ENCODE assay signal across 7 cellular contexts in the genomic region with DNA sequence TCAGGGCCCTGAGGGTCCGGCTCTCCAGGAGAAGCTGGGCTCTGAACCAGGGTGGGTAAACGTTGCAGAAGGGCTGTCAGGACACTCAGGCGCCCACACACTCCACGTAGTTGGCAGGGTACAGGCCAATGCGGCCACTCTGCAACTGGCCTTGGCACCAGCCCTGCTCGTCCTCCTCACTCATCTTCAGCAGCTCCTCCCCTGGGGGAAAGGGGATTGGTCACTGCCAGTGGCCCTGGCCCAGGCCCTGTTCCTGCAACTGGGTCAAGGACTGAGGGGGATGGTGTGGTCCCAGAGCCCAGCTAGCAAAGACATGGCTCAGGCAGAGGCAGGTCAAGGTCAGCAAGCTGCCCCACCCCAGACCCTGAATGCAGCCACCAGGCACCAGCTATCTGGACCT. TPM values are rescaled to one million over a fixed set of nuclear protein-coding genes. Genes with fewer than 3 reads are reported as not detected.
DNase-seq lines count a peak whose midpoint lies in the region; ATAC-seq, FAIRE-seq and TF ChIP-seq lines count a peak whose summit lies in the region.

No MANE protein-coding gene starts in this region.

- no peak for TF ChIP-seq POLR2A in K562 (conservative IDR thresholded peaks at IDR 0.05)

- no peak for ATAC-seq in K562
- no peak for ATAC-seq in lower lobe of right lung
- no peak for ATAC-seq in thoracic aorta (ENCODE audit: insufficient number of reproducible peaks, low FRiP score, low read depth)
- ATAC-seq in HG03342 (IDR thresholded peaks at IDR 0.05; ENCODE audit: unreplicated experiment) = no peak

- H2AFZ ChIP-seq in Loucy (ENCODE audit: low read length) (peak overlapping the region; percentile 100), K562 (ENCODE audit: low read depth, low read length) (peak overlapping the region; percentile 97)

- no TSS peak for BruUV-seq in K562 (replicated peaks; lab: Mats Ljungman, UMichigan)

- no peak for TF ChIP-seq EP300 in K562 (IDR thresholded peaks at IDR 0.05; ENCODE audit: low read length)

- 73% methylated on average over 6 of the region's 6 CpGs for WGBS in K562 (ENCODE audit: insufficient coverage, low coverage, missing lambda C conversion rate)

- H4K20me1 ChIP-seq in Loucy (ENCODE audit: insufficient read depth, low read length, poor library complexity, severe bottlenecking) (peaks cover 33% of the 10 kb centered on the region), K562 (replicated peaks; ENCODE audit: control insufficient read depth, insufficient read depth, low read length) (peaks cover 6% of the 10 kb centered on the region; the same call in 1 of the 2 replicates)

- no peaks in the 10 kb centered on the region for H3K9me2 ChIP-seq in Loucy (replicated peaks; ENCODE audit: low read depth, low read length)

- H3K4me1 ChIP-seq in Loucy (ENCODE audit: insufficient read depth, low read length, poor library complexity, severe bottlenecking) (peaks cover 35% of the 10 kb centered on the region), K562 (replicated peaks in 1 of 2; ENCODE audit: control insufficient read depth in 2 of 2, insufficient read depth in 2 of 2, low read length in 2 of 2) (peaks cover 16 to 35% of the 10 kb centered on the region in 2 experiments), lower lobe of right lung (peaks cover 36% of the 10 kb centered on the region), thoracic aorta (ENCODE audit: control insufficient read depth in 1 of 2, low read depth in 2 of 2) (peaks cover 16 to 32% of the 10 kb centered on the region in 2 donors)

- peaks cover 38% of the 10 kb centered on the region for H3K79me2 ChIP-seq in Loucy (ENCODE audit: insufficient read depth, low read length)
- H3K79me2 ChIP-seq in K562 (ENCODE audit: control insufficient read depth, insufficient read depth, low read length) = peaks cover 37% of the 10 kb centered on the region

- DNase-seq in K562 (ENCODE audit: extremely low read depth in 1 of 4, low spot score in 3 of 4) = no peak
- DNase-seq in lower lobe of right lung = no peak
- no peak for DNase-seq in thoracic aorta (ENCODE audit: low spot score)
- no peak for DNase-seq in activated CD8-positive, alpha-beta memory T cell treated with anti-CD3 and anti-CD28 coated beads, Interleukin-2, amount 50 U/mL, for 4 hours
- no peak for DNase-seq in stimulated activated CD4-positive, alpha-beta T cell treated with anti-CD3 and anti-CD28 coated beads, Interleukin-4, amount 100 ng/mL, for 4 hours

- H3K36me3 ChIP-seq in Loucy (ENCODE audit: insufficient read depth, low read length) (peaks cover 8% of the 10 kb centered on the region; the same call in 1 of the 2 replicates), K562 (ENCODE audit: control insufficient read depth, insufficient read depth, low read length) (peaks cover 37% of the 10 kb centered on the region), lower lobe of right lung (peaks cover 29% of the 10 kb centered on the region), thoracic aorta (peaks cover 24% of the 10 kb centered on the region)

- no peak for FAIRE-seq in K562 (lab: Jason Lieb, UNC)

- no peak for TF ChIP-seq RAD21 in K562 (CRISPR knock-in tag; conservative IDR thresholded peaks at IDR 0.05 in 1 of 2, IDR thresholded peaks at IDR 0.05 in 1 of 2)

- peak overlapping the region; percentile 95 for H3K4me2 ChIP-seq in Loucy (ENCODE audit: low read depth, low read length, poor library complexity, severe bottlenecking)
- H3K4me2 ChIP-seq in K562 (ENCODE audit: insufficient read depth, low read length) = peak overlapping the region; percentile 90

- H3K9me1 ChIP-seq in K562 (ENCODE audit: control insufficient read depth, insufficient read depth, low read length) = peaks cover 3% of the 10 kb centered on the region

- H3K9ac ChIP-seq in Loucy (ENCODE audit: low read depth, low read length, poor library complexity, severe bottlenecking) = peak overlapping the region; percentile 96
- peak overlapping the region; percentile 87 to 96 for H3K9ac ChIP-seq in K562 (ENCODE audit: insufficient read depth in 1 of 2, low read depth in 2 of 2, low read length in 2 of 2)

- H3K9me3 ChIP-seq in Loucy (ENCODE audit: insufficient read depth, low read depth, low read length) = no peaks in the 10 kb centered on the region
- H3K9me3 ChIP-seq in K562 (replicated peaks; ENCODE audit: control insufficient read depth, insufficient read depth, low read depth, low read length) = no peaks in the 10 kb centered on the region
- H3K9me3 ChIP-seq in lower lobe of right lung = no peaks in the 10 kb centered on the region
- H3K9me3 ChIP-seq in thoracic aorta = no peaks in the 10 kb centered on the region

- TF ChIP-seq CTCF in Loucy (conservative IDR thresholded peaks at IDR 0.05; ENCODE audit: low read length) = no peak
- TF ChIP-seq CTCF in K562 (IDR thresholded peaks at IDR 0.05 in 2 of 3, conservative IDR thresholded peaks at IDR 0.05 in 1 of 3; ENCODE audit: insufficient read depth in 2 of 3, low read depth in 1 of 3, low read length in 3 of 3) = no peak
- TF ChIP-seq CTCF in lower lobe of right lung (IDR thresholded peaks at IDR 0.05) = no peak
- no peak for TF ChIP-seq CTCF in thoracic aorta (IDR thresholded peaks at IDR 0.05)

- H3K4me3 ChIP-seq in Loucy (ENCODE audit: low read length, poor library complexity, severe bottlenecking) (peak overlapping the region; percentile 97), K562 (no peak overlapping the region; the same call in 1 of the 2 replicates), lower lobe of right lung (peak overlapping the region; percentile 100), thoracic aorta (peak overlapping the region; percentile 99)

- CTCF ChIA-PET in K562 (lab: Yijun Ruan, JAX; ENCODE audit: low intra/inter-chr PET ratio) = interaction anchor here (0.7 to 1.9 kb wide), 2 partner anchors 24 to 177 kb away, joined by 3 to 10 read pairs; no protein-coding TSS in a partner anchor

- peak overlapping the region; percentile 88 for H3K27ac ChIP-seq in K562 (ENCODE audit: extremely low read depth, low read depth, low read length)
- peak overlapping the region; percentile 98 for H3K27ac ChIP-seq in lower lobe of right lung
- peak overlapping the region; percentile 93 to 99 for H3K27ac ChIP-seq in thoracic aorta

- H3K27me3 ChIP-seq in Loucy (ENCODE audit: insufficient read depth, low read length, poor library complexity, severe bottlenecking) (peaks cover 4% of the 10 kb centered on the region), K562 (ENCODE audit: control insufficient read depth in 2 of 2, insufficient read depth in 2 of 2, low read length in 2 of 2) (no peaks in the 10 kb centered on the region), lower lobe of right lung (ENCODE audit: low read depth) (no peaks in the 10 kb centered on the region), thoracic aorta (replicated peaks; ENCODE audit: insufficient read depth) (no peaks in the 10 kb centered on the region)

- no peaks in the 10 kb centered on the region for H3F3A ChIP-seq in Loucy (ENCODE audit: low read depth)

- POLR2A ChIA-PET in K562 (lab: Yijun Ruan, JAX) = interaction anchor here (0.6 to 1.5 kb wide), 6 partner anchors 10 to 248 kb away, joined by 3 to 11 read pairs (median 4); partner anchors contain the start of gene ACP2

- in situ Hi-C loops in K562 (cut with MboI) = loop anchor here (10.0 kb wide), 1 partner anchor 167 kb away; no protein-coding TSS in a partner anchor

- intact Hi-C loops in K562 (cut with micrococcal nuclease) (loop anchor here (1.0 to 2.0 kb wide), 5 partner anchors 71 to 276 kb away; partner anchors contain the start of genes ACP2 and SLC39A13), lower lobe of right lung (cut with DNase I) (no loop called here)

RNA-seq across cellular contexts. Expression of gene ARFGAP2, which starts 1.2 kb away (rescaled TPM):
- total RNA-seq in K562 (2011; cell fraction: chromatin; rRNA removed; ENCODE audit: low replicate concordance) = 359 and 833 TPM in 2 replicates
- total RNA-seq in K562 (2011; cell fraction: nucleolus; rRNA removed) = 445 and 463 TPM in 2 replicates
- 399 and 402 TPM in 2 replicates for total RNA-seq in K562 (2011; cell fraction: nucleoplasm; rRNA removed)
- total RNA-seq in K562 (2014; rRNA removed) (97.6 and 107 TPM in 2 replicates), K562 (2014; rRNA removed; fragmentation: Illumina TruSeq; extraction: Trizol) (65.0 and 78.6 TPM in 2 replicates), K562 (2015; rRNA removed; fragmentation: Illumina TruSeq; extraction: Trizol) (78.4 and 83.2 TPM in 2 replicates), K562 (2021) (93.4 and 102 TPM in 2 replicates), lower lobe of right lung (90.9 TPM), thoracic aorta (100 to 1,000 TPM; 122 to 164 TPM)
- polyA plus RNA-seq in K562 (2011; rRNA removed) (96.3 and 120 TPM in 2 replicates), K562 (2014; fragmentation: Illumina TruSeq; extraction: Trizol) (122 and 140 TPM in 2 replicates), K562 (2014; fragmentation: Nextera tagmentation; extraction: Ambion mirVana) (10 to 100 TPM; 29.1 to 42.1 TPM), K562 (2014; rRNA removed) (90.1 and 90.8 TPM in 2 replicates)
- 199 and 200 TPM in 2 replicates for polyA plus RNA-seq in K562 (2011; cell fraction: cytosol; rRNA removed)
- 212 and 227 TPM in 2 replicates for polyA plus RNA-seq in K562 (2011; cell fraction: nucleus; rRNA removed)
- polyA plus RNA-seq in K562 (2012) = 69.1 and 93.2 TPM in 2 replicates
- polyA minus RNA-seq in K562 (2011; rRNA and poly(A)+ RNA removed) = 112 and 121 TPM in 2 replicates
- polyA minus RNA-seq in K562 (2011; cell fraction: cytosol; rRNA and poly(A)+ RNA removed) = 55.3 and 58.2 TPM in 2 replicates
- polyA minus RNA-seq in K562 (2011; cell fraction: nucleus; rRNA and poly(A)+ RNA removed) = 104 and 166 TPM in 2 replicates

RNA-seq across cellular contexts. Expression of gene PACSIN3, which starts 8.4 kb away (rescaled TPM):
- total RNA-seq in K562 (2011; cell fraction: chromatin; rRNA removed; ENCODE audit: low replicate concordance) = 3.9 and 14.6 TPM in 2 replicates
- 11.6 and 12.7 TPM in 2 replicates for total RNA-seq in K562 (2011; cell fraction: nucleolus; rRNA removed)
- 6.0 and 7.3 TPM in 2 replicates for total RNA-seq in K562 (2011; cell fraction: nucleoplasm; rRNA removed)
- total RNA-seq in K562 (2014; rRNA removed) (15.5 and 18.8 TPM in 2 replicates), K562 (2014; rRNA removed; fragmentation: Illumina TruSeq; extraction: Trizol) (1.5 and 3.5 TPM in 2 replicates), K562 (2015; rRNA removed; fragmentation: Illumina TruSeq; extraction: Trizol) (8.8 and 9.6 TPM in 2 replicates), K562 (2021) (13.8 and 18.1 TPM in 2 replicates), lower lobe of right lung (28.6 TPM), thoracic aorta (10 to 100 TPM; 30.3 to 44.4 TPM)
- polyA plus RNA-seq in K562 (2011; rRNA removed) (6.8 and 7.1 TPM in 2 replicates), K562 (2014; fragmentation: Illumina TruSeq; extraction: Trizol) (7.1 and 9.8 TPM in 2 replicates), K562 (2014; fragmentation: Nextera tagmentation; extraction: Ambion mirVana) (under 1 TPM; 0.13 to 0.17 TPM), K562 (2014; rRNA removed) (14.5 and 15.0 TPM in 2 replicates)
- 6.5 and 12.3 TPM in 2 replicates for polyA plus RNA-seq in K562 (2011; cell fraction: cytosol; rRNA removed)
- 6.2 and 9.6 TPM in 2 replicates for polyA plus RNA-seq in K562 (2011; cell fraction: nucleus; rRNA removed)
- polyA plus RNA-seq in K562 (2012) = 7.3 and 10.4 TPM in 2 replicates
- 1.9 and 3.0 TPM in 2 replicates for polyA minus RNA-seq in K562 (2011; rRNA and poly(A)+ RNA removed)
- 8.0 and 17.4 TPM in 2 replicates for polyA minus RNA-seq in K562 (2011; cell fraction: cytosol; rRNA and poly(A)+ RNA removed)
- 4.7 and 5.0 TPM in 2 replicates for polyA minus RNA-seq in K562 (2011; cell fraction: nucleus; rRNA and poly(A)+ RNA removed)

RNA-seq across cellular contexts. Expression of gene DDB2, which starts 36.9 kb away (rescaled TPM):
- total RNA-seq in K562 (2011; cell fraction: chromatin; rRNA removed; ENCODE audit: low replicate concordance) = 56.3 and 66.6 TPM in 2 replicates
- total RNA-seq in K562 (2011; cell fraction: nucleolus; rRNA removed) = 38.7 TPM in 2 replicates
- 45.0 and 46.9 TPM in 2 replicates for total RNA-seq in K562 (2011; cell fraction: nucleoplasm; rRNA removed)
- total RNA-seq in K562 (2014; rRNA removed) (12.7 and 13.3 TPM in 2 replicates), K562 (2014; rRNA removed; fragmentation: Illumina TruSeq; extraction: Trizol) (8.7 and 9.0 TPM in 2 replicates), K562 (2015; rRNA removed; fragmentation: Illumina TruSeq; extraction: Trizol) (10.1 and 10.9 TPM in 2 replicates), K562 (2021) (9.0 and 10.5 TPM in 2 replicates), lower lobe of right lung (37.5 TPM), thoracic aorta (10 to 100 TPM; 45.6 to 69.7 TPM)
- polyA plus RNA-seq in K562 (2011; rRNA removed) (17.1 and 17.5 TPM in 2 replicates), K562 (2014; fragmentation: Illumina TruSeq; extraction: Trizol) (10.1 and 10.4 TPM in 2 replicates), K562 (2014; fragmentation: Nextera tagmentation; extraction: Ambion mirVana) (10 to 100 TPM in 1 of 2 experiments, 1 to 10 TPM in 1; 9.0 to 10.3 TPM), K562 (2014; rRNA removed) (12.0 and 18.6 TPM in 2 replicates)
- 12.9 and 16.0 TPM in 2 replicates for polyA plus RNA-seq in K562 (2011; cell fraction: cytosol; rRNA removed)
- polyA plus RNA-seq in K562 (2011; cell fraction: nucleus; rRNA removed) = 54.5 and 57.5 TPM in 2 replicates
- polyA plus RNA-seq in K562 (2012) = 11.5 and 20.9 TPM in 2 replicates
- polyA minus RNA-seq in K562 (2011; rRNA and poly(A)+ RNA removed) = 12.9 and 16.8 TPM in 2 replicates
- polyA minus RNA-seq in K562 (2011; cell fraction: cytosol; rRNA and poly(A)+ RNA removed) = 5.5 and 8.0 TPM in 2 replicates
- polyA minus RNA-seq in K562 (2011; cell fraction: nucleus; rRNA and poly(A)+ RNA removed) = 17.4 and 23.8 TPM in 2 replicates
